ENCODE assay signal across 14 cellular contexts in the genomic region with DNA sequence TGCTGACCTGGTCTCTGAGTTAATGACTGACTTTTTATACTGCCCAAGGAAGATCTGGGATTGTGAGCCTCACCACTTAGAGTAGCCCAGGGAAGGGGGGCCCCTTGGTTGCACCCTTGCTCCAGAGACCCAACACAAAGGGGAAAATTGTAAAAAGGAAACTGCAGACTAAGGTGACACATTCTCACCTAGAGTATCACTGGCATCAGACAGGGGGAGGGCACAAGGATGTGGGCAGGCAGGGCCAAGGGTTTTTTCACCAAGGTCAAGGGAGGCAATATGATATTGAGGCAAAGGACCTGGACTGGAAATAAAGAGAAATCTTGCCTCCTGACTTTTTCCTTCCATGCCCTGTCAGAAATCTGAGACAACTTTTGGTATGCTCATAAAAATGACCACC.
DNase-seq lines count a peak whose midpoint lies in the region; ATAC-seq lines count a peak whose summit lies in the region.
"Had no signal": no experiment of that assay in that cellular context is flagged by ENCODE, and none has a peak within 500 bp of the region (broad histone marks: within the 10 kb centered on the region; RNA-seq: fewer than 3 reads in every experiment).

No MANE protein-coding gene starts in this region.

- peaks cover 2% of the 10 kb centered on the region for H3K27me3 Mint-ChIP-seq in activated CD4-positive, alpha-beta T cell treated with anti-CD3 and anti-CD28 coated beads for 36 hours
- no peaks in the 10 kb centered on the region for H3K27me3 Mint-ChIP-seq in stimulated activated naive CD8-positive, alpha-beta T cell treated with anti-CD3 and anti-CD28 coated beads, Interleukin-15, amount 100 ng/mL, for 72 hours
- H3K27me3 Mint-ChIP-seq: B cell; CD4-positive, alpha-beta T cell had no signal

- peaks cover 1% of the 10 kb centered on the region for H3K9me3 Mint-ChIP-seq in activated CD4-positive, alpha-beta T cell treated with anti-CD3 and anti-CD28 coated beads for 36 hours (ENCODE audit: low read depth)
- H3K9me3 Mint-ChIP-seq in stimulated activated naive CD8-positive, alpha-beta T cell treated with anti-CD3 and anti-CD28 coated beads, Interleukin-15, amount 100 ng/mL, for 72 hours = no peaks in the 10 kb centered on the region
- H3K9me3 Mint-ChIP-seq: CD4-positive, alpha-beta T cell; CD8-positive, alpha-beta T cell had no signal

- H3K36me3 Mint-ChIP-seq in activated CD4-positive, alpha-beta T cell treated with anti-CD3 and anti-CD28 coated beads for 36 hours (ENCODE audit: low read depth) = no peaks in the 10 kb centered on the region
- H3K36me3 Mint-ChIP-seq: CD8-positive, alpha-beta T cell had no signal

- ATAC-seq in activated CD4-positive, alpha-beta T cell treated with anti-CD3 and anti-CD28 coated beads for 36 hours = peak; percentile 58
- ATAC-seq in stimulated activated naive CD8-positive, alpha-beta T cell treated with anti-CD3 and anti-CD28 coated beads, Interleukin-15, amount 100 ng/mL, for 72 hours = peak; percentile 75
- ATAC-seq in stimulated activated naive CD8-positive, alpha-beta T cell treated with anti-CD3 and anti-CD28 coated beads, Interleukin-15, Interleukin-2, amounts not matched to agents 100 U/mL and 50 U/mL, for 24 hours = no peak
- no peak for ATAC-seq in HG03460 (IDR thresholded peaks at IDR 0.05; ENCODE audit: unreplicated experiment)
- ATAC-seq: A549; CD8-positive, alpha-beta T cell had no signal

- peaks cover 4% of the 10 kb centered on the region for H3K4me1 Mint-ChIP-seq in activated CD4-positive, alpha-beta T cell treated with anti-CD3 and anti-CD28 coated beads for 36 hours
- H3K4me1 Mint-ChIP-seq in stimulated activated naive CD8-positive, alpha-beta T cell treated with anti-CD3 and anti-CD28 coated beads, Interleukin-15, amount 100 ng/mL, for 72 hours = no peaks in the 10 kb centered on the region
- H3K4me1 Mint-ChIP-seq: B cell had no signal

- intact Hi-C loops in activated CD4-positive, alpha-beta T cell treated with anti-CD3 and anti-CD28 coated beads for 36 hours (cut with DNase I, micrococcal nuclease) = no loop called here

- no peak overlapping the region for H3K27ac Mint-ChIP-seq in activated CD4-positive, alpha-beta T cell treated with anti-CD3 and anti-CD28 coated beads for 36 hours
- no peak overlapping the region for H3K27ac Mint-ChIP-seq in stimulated activated naive CD8-positive, alpha-beta T cell treated with anti-CD3 and anti-CD28 coated beads, Interleukin-15, amount 100 ng/mL, for 72 hours
- H3K27ac Mint-ChIP-seq: B cell; CD4-positive, alpha-beta T cell; CD8-positive, alpha-beta T cell had no signal

- POLR2A ChIA-PET in activated CD4-positive, alpha-beta T cell treated with anti-CD3 and anti-CD28 coated beads for 36 hours (lab: Charles Lee) = no interaction called here

- DNase-seq in activated CD4-positive, alpha-beta T cell treated with anti-CD3 and anti-CD28 coated beads for 36 hours = peak; percentile 7
- no peak for DNase-seq in activated CD4-positive, alpha-beta T cell treated with anti-CD3 and anti-CD28 coated beads for 1 hour
- peak in 1 of 2 donors; percentile 8 for DNase-seq in stimulated activated naive CD8-positive, alpha-beta T cell treated with anti-CD3 and anti-CD28 coated beads, Interleukin-15, amount 100 ng/mL, for 72 hours
- no peak for DNase-seq in stimulated activated naive CD8-positive, alpha-beta T cell treated with anti-CD3 and anti-CD28 coated beads, Interleukin-15, Interleukin-2, amounts not matched to agents 100 U/mL and 50 U/mL, for 24 hours
- DNase-seq: AML-193; Caco-2; Calu3; CD4-positive, alpha-beta T cell; CD8-positive, alpha-beta T cell; DMS79 treated with DMSO at 0.1 percent for 48 hours; GF-D8 had no signal

- no peak overlapping the region for H3K4me3 Mint-ChIP-seq in activated CD4-positive, alpha-beta T cell treated with anti-CD3 and anti-CD28 coated beads for 36 hours
- no peak overlapping the region for H3K4me3 Mint-ChIP-seq in stimulated activated naive CD8-positive, alpha-beta T cell treated with anti-CD3 and anti-CD28 coated beads, Interleukin-15, amount 100 ng/mL, for 72 hours
- H3K4me3 Mint-ChIP-seq: B cell; CD4-positive, alpha-beta T cell; CD8-positive, alpha-beta T cell had no signal

- CTCF ChIA-PET in activated CD4-positive, alpha-beta T cell treated with anti-CD3 and anti-CD28 coated beads for 36 hours (lab: Charles Lee) = no interaction called here

Comparison
In these comparisons a context has a peak if more than half of its experiments do, and no peak if none do; other contexts are left out.
1. ATAC-seq: peak in activated CD4-positive, alpha-beta T cell treated with anti-CD3 and anti-CD28 coated beads for 36 hours (single experiment) and stimulated activated naive CD8-positive, alpha-beta T cell treated with anti-CD3 and anti-CD28 coated beads, Interleukin-15, amount 100 ng/mL, for 72 hours (single experiment); none in stimulated activated naive CD8-positive, alpha-beta T cell treated with anti-CD3 and anti-CD28 coated beads, Interleukin-15, Interleukin-2, amounts not matched to agents 100 U/mL and 50 U/mL, for 24 hours (single experiment) and HG03460 (single experiment).